Comparison of ENCODE assay signal across 8 cellular contexts in genomic region chr6:7312616-7313504, GRCh38. TPM values are rescaled to one million over a fixed set of nuclear protein-coding genes. Genes with fewer than 3 reads are reported as not detected.
A peak's percentile ranks its signal among the peaks of the same experiment; 100 is the strongest.
DNase-seq lines count a peak whose midpoint lies in the region; TF ChIP-seq lines count a peak whose summit lies in the region.

Gene SSR1, minus strand, starts transcription at chr6:7313199. Its CDS starts 79 bp downstream, at chr6:7313120.

- H3K4me1 ChIP-seq in neuron (ENCODE audit: insufficient read depth, low read length) (peaks cover 11% of the 10 kb centered on the region), subcutaneous abdominal adipose tissue (ENCODE audit: control insufficient read depth in 5 of 5, insufficient read depth in 5 of 5, low read length in 5 of 5) (peaks cover 5 to 39% (median 24%) of the 10 kb centered on the region in 5 donors)

- H3K4me3 ChIP-seq in neuron (ENCODE audit: low read length) = peak within 1 kb of the TSS; percentile 99
- peak within 1 kb of the TSS; percentile 90 to 97 (median 95) for H3K4me3 ChIP-seq in subcutaneous abdominal adipose tissue (ENCODE audit: low read depth in 1 of 5, low read length in 5 of 5)

- peak within 1 kb of the TSS; percentile 72 to 95 (median 93) for H3K9ac ChIP-seq in subcutaneous abdominal adipose tissue (ENCODE audit: low read length in 5 of 5)

- no peaks in the 10 kb centered on the region for H3K27me3 ChIP-seq in neuron (ENCODE audit: insufficient read depth, low read length)
- H3K27me3 ChIP-seq in subcutaneous abdominal adipose tissue (ENCODE audit: control insufficient read depth in 5 of 5, insufficient read depth in 4 of 5, low read length in 5 of 5) = no peaks in the 10 kb centered on the region

- in situ Hi-C loops in SK-MEL-5 (cut with HindIII; ENCODE audit: low pct_unique_long_range_greater_than_20kb, low sequenced_read_pairs) = no loop called here

- H3K27ac ChIP-seq in subcutaneous abdominal adipose tissue (ENCODE audit: low read depth, low read length) = peak within 1 kb of the TSS; percentile 90

- peak within 1 kb of the TSS; percentile 33 for H2AFZ ChIP-seq in neuron (ENCODE audit: low read depth, low read length)

- POLR2A ChIA-PET in HEK293T (lab: Yijun Ruan, JAX) = interaction anchor here (0.7 to 2.4 kb wide), 9 partner anchors 9 to 520 kb away, joined by 3 to 14 read pairs (median 4); partner anchors contain the start of genes CAGE1 and RIOK1

- H3K36me3 ChIP-seq in neuron (ENCODE audit: insufficient read depth, low read length) (peaks cover 20% of the 10 kb centered on the region), subcutaneous abdominal adipose tissue (ENCODE audit: control insufficient read depth in 5 of 5, insufficient read depth in 5 of 5, low read length in 5 of 5) (peaks cover 13 to 17% (median 15%) of the 10 kb centered on the region in 5 donors)

- H3K9me3 ChIP-seq in neuron (ENCODE audit: low read length) (no peaks in the 10 kb centered on the region), subcutaneous abdominal adipose tissue (ENCODE audit: control insufficient read depth in 5 of 5, low read length in 5 of 5) (no peaks in the 10 kb centered on the region)

- peak; percentile 94 for DNase-seq in GF-D8 (lab: John Stamatoyannopoulos, UW)
- peak; percentile 98 for DNase-seq in HEK293T (ENCODE audit: extremely low spot score)
- DNase-seq in MV-4-11 (lab: John Stamatoyannopoulos, UW) = peak; percentile 96
- peak; percentile 99 for DNase-seq in SK-MEL-5 (ENCODE audit: low read depth, low spot score)
- DNase-seq in activated naive CD4-positive, alpha-beta T cell treated with Interleukin-2 at 50 U/mL for 16 hours = peak; percentile 95
- DNase-seq in foreskin melanocyte = peak; percentile 94

- CTCF ChIA-PET in HEK293T (lab: Yijun Ruan, JAX) = interaction anchor here (0.6 kb wide), 1 partner anchor 69 kb away, joined by 3 read pairs; no protein-coding TSS in a partner anchor

TF ChIP-seq in HEK293T, 16 proteins besides CTCF, POLR2A, EP300 and RAD21:
- TF ChIP-seq LEF1 (IDR thresholded peaks at IDR 0.05; ENCODE audit: borderline replicate concordance) (no peak), ELF4 (IDR thresholded peaks at IDR 0.05) (peak; percentile 35; the same call in 1 of the 2 replicates), L3MBTL2 (conservative IDR thresholded peaks at IDR 0.05) (peak; percentile 83), BHLHE40 (IDR thresholded peaks at IDR 0.05; ENCODE audit: borderline replicate concordance) (no peak), HDGF (IDR thresholded peaks at IDR 0.05; ENCODE audit: borderline replicate concordance) (0 out of 2 replicates have a peak, but pooled peaks have one; percentile 72)

RNA-seq across cellular contexts. Expression of gene SSR1, which starts in this region (rescaled TPM):
- 231 and 238 TPM in 2 replicates for total RNA-seq in SK-MEL-5 (2014; rRNA removed; shearing (Covaris generic))
- 306 and 367 TPM in 2 replicates for polyA plus RNA-seq in SK-MEL-5 (2015; cell fraction: cytosol; rRNA removed)
- 58.1 and 63.5 TPM in 2 replicates for polyA plus RNA-seq in SK-MEL-5 (2015; cell fraction: nucleus; rRNA removed)

Comparison
In these comparisons a context has a peak if more than half of its experiments do, and no peak if none do; other contexts are left out.
1. Peak in every context shown above with its lines: DNase-seq, H3K4me3 ChIP-seq and H3K27ac ChIP-seq.